In the genomic region with DNA sequence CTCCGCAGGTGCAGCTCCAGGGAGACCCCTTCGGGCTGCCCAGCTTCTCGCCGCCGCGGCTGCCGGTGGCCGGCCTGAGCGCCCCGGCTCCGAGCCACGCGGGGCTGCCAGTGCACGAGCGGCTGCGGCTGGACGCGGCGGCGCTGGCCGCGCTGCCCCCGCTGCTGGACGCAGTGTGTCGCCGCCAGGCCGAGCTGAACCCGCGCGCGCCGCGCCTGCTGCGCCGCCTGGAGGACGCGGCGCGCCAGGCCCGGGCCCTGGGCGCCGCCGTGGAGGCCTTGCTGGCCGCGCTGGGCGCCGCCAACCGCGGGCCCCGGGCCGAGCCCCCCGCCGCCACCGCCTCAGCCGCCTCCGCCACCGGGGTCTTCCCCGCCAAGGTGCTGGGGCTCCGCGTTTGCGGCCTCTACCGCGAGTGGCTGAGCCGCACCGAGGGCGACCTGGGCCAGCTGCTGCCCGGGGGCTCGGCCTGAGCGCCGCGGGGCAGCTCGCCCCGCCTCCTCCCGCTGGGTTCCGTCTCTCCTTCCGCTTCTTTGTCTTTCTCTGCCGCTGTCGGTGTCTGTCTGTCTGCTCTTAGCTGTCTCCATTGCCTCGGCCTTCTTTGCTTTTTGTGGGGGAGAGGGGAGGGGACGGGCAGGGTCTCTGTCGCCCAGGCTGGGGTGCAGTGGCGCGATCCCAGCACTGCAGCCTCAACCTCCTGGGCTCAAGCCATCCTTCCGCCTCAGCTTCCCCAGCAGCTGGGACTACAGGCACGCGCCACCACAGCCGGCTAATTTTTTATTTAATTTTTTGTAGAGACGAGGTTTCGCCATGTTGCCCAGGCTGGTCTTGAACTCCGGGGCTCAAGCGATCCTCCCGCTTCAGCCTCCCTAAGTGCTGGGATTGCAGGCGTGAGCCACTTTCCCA, we compare ENCODE assay signal across 8 cellular contexts. TPM values are rescaled to one million over a fixed set of nuclear protein-coding genes. Genes with fewer than 3 reads are reported as not detected.
DNase-seq lines count a peak whose midpoint lies in the region; ATAC-seq and TF ChIP-seq lines count a peak whose summit lies in the region.

No MANE protein-coding gene starts in this region.

- peak overlapping the region; percentile 55 for H3K4me3 ChIP-seq in colonic mucosa

- H3K9me3 ChIP-seq in colonic mucosa, result no peaks in the 10 kb centered on the region

- H3K9ac ChIP-seq in colonic mucosa (ENCODE audit: low read depth in 2 of 2, low read length in 2 of 2), result peak overlapping the region; percentile 71 to 90

- peaks cover 26% of the 10 kb centered on the region for H3K27me3 Mint-ChIP-seq in WTC11 (ENCODE audit: low read depth)

- no peaks in the 10 kb centered on the region for H3K27me3 ChIP-seq in colonic mucosa

- DNase-seq in COR-L47 (lab: John Stamatoyannopoulos, UW) (peak; percentile 34), WTC11 (ENCODE audit: low spot score) (peak; percentile 61), colonic mucosa (peak; percentile 67), left colon (peak; percentile 47 to 76), NCI-H1048 (lab: John Stamatoyannopoulos, UW) (no peak)
- peak; percentile 51 to 56 for DNase-seq in stimulated activated CD4-positive, alpha-beta T cell treated with anti-CD3 and anti-CD28 coated beads, Interleukin-2, amount 100 ng/mL, for 48 hours

- H3K4me3 Mint-ChIP-seq in WTC11, result peak overlapping the region; percentile 90

- peak overlapping the region; percentile 84 for H3K27ac ChIP-seq in colonic mucosa

- POLR2A ChIA-PET in WTC11 (lab: Charles Lee), result interaction anchor here (1.0 to 1.4 kb wide), 4 partner anchors 8 to 127 kb away, joined by 3 to 4 read pairs (median 3); a partner anchor contains a TSS

- H3K9me3 Mint-ChIP-seq in WTC11, result peaks cover 3% of the 10 kb centered on the region; the same call in 1 of the 2 replicates

- peaks cover 9% of the 10 kb centered on the region for H3K4me1 Mint-ChIP-seq in WTC11

- TF ChIP-seq CTCF in LNCAP (IDR thresholded peaks at IDR 0.05) (peak; percentile 75), WTC11 (IDR thresholded peaks at IDR 0.05) (no peak), colonic mucosa (IDR thresholded peaks at IDR 0.05) (no peak)

- ATAC-seq in GM19328 (IDR thresholded peaks at IDR 0.05; ENCODE audit: unreplicated experiment) (peak; percentile 54), WTC11 (peak; percentile 87), left colon (peak; percentile 91)

- CTCF ChIA-PET in WTC11 (lab: Charles Lee), result interaction anchor here (0.6 to 5.1 kb wide), 26 partner anchors 10 to 180 kb away, joined by 3 to 95 read pairs (median 5); a partner anchor contains a TSS

- H3K36me3 Mint-ChIP-seq in WTC11, result no peaks in the 10 kb centered on the region

- H3K4me1 ChIP-seq in colonic mucosa, result peaks cover under 1% of the 10 kb centered on the region

- intact Hi-C loops in colonic mucosa (cut with DNase I) (loop anchor here (5.0 to 10.0 kb wide), 2 partner anchors 55 to 198 kb away; no protein-coding TSS in a partner anchor), left colon (cut with DNase I, micrococcal nuclease) (loop anchor here in 1 of 2 donors (5.0 kb wide), 1 partner anchor 55 kb away; no protein-coding TSS in a partner anchor)

- peak overlapping the region; percentile 96 for H3K27ac Mint-ChIP-seq in WTC11

- no peaks in the 10 kb centered on the region for H3K36me3 ChIP-seq in colonic mucosa

TF ChIP-seq in WTC11, 78 proteins besides CTCF, POLR2A, EP300 and RAD21 (continues in another document):
- TF ChIP-seq, protein P1, sequence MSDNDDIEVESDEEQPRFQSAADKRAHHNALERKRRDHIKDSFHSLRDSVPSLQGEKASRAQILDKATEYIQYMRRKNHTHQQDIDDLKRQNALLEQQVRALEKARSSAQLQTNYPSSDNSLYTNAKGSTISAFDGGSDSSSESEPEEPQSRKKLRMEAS (CRISPR knock-in tag; IDR thresholded peaks at IDR 0.05), result peak; percentile 47; the same call in 1 of the 2 replicates
- TF ChIP-seq, protein P2, sequence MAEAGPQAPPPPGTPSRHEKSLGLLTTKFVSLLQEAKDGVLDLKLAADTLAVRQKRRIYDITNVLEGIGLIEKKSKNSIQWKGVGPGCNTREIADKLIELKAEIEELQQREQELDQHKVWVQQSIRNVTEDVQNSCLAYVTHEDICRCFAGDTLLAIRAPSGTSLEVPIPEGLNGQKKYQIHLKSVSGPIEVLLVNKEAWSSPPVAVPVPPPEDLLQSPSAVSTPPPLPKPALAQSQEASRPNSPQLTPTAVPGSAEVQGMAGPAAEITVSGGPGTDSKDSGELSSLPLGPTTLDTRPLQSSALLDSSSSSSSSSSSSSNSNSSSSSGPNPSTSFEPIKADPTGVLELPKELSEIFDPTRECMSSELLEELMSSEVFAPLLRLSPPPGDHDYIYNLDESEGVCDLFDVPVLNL (CRISPR knock-in tag; IDR thresholded peaks at IDR 0.05; ENCODE audit: borderline replicate concordance, low read depth), result no peak
- TF ChIP-seq, protein P3, sequence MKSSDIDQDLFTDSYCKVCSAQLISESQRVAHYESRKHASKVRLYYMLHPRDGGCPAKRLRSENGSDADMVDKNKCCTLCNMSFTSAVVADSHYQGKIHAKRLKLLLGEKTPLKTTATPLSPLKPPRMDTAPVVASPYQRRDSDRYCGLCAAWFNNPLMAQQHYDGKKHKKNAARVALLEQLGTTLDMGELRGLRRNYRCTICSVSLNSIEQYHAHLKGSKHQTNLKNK (CRISPR knock-in tag; IDR thresholded peaks at IDR 0.05), result no peak
- TF ChIP-seq, protein P4, sequence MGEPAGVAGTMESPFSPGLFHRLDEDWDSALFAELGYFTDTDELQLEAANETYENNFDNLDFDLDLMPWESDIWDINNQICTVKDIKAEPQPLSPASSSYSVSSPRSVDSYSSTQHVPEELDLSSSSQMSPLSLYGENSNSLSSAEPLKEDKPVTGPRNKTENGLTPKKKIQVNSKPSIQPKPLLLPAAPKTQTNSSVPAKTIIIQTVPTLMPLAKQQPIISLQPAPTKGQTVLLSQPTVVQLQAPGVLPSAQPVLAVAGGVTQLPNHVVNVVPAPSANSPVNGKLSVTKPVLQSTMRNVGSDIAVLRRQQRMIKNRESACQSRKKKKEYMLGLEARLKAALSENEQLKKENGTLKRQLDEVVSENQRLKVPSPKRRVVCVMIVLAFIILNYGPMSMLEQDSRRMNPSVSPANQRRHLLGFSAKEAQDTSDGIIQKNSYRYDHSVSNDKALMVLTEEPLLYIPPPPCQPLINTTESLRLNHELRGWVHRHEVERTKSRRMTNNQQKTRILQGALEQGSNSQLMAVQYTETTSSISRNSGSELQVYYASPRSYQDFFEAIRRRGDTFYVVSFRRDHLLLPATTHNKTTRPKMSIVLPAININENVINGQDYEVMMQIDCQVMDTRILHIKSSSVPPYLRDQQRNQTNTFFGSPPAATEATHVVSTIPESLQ (CRISPR knock-in tag; IDR thresholded peaks at IDR 0.05), result no peak
- TF ChIP-seq, protein P5, sequence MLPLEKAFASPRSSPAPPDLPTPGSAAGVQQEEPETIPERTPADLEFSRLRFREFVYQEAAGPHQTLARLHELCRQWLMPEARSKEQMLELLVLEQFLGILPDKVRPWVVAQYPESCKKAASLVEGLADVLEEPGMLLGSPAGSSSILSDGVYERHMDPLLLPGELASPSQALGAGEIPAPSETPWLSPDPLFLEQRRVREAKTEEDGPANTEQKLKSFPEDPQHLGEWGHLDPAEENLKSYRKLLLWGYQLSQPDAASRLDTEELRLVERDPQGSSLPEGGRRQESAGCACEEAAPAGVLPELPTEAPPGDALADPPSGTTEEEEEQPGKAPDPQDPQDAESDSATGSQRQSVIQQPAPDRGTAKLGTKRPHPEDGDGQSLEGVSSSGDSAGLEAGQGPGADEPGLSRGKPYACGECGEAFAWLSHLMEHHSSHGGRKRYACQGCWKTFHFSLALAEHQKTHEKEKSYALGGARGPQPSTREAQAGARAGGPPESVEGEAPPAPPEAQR (CRISPR knock-in tag; IDR thresholded peaks at IDR 0.05), result no peak
- TF ChIP-seq TP53 (CRISPR knock-in tag; IDR thresholded peaks at IDR 0.05), result no peak
- TF ChIP-seq, protein P6, sequence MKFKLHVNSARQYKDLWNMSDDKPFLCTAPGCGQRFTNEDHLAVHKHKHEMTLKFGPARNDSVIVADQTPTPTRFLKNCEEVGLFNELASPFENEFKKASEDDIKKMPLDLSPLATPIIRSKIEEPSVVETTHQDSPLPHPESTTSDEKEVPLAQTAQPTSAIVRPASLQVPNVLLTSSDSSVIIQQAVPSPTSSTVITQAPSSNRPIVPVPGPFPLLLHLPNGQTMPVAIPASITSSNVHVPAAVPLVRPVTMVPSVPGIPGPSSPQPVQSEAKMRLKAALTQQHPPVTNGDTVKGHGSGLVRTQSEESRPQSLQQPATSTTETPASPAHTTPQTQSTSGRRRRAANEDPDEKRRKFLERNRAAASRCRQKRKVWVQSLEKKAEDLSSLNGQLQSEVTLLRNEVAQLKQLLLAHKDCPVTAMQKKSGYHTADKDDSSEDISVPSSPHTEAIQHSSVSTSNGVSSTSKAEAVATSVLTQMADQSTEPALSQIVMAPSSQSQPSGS (CRISPR knock-in tag; IDR thresholded peaks at IDR 0.05; ENCODE audit: borderline replicate concordance, low read depth), result no peak
- TF ChIP-seq, protein P7, sequence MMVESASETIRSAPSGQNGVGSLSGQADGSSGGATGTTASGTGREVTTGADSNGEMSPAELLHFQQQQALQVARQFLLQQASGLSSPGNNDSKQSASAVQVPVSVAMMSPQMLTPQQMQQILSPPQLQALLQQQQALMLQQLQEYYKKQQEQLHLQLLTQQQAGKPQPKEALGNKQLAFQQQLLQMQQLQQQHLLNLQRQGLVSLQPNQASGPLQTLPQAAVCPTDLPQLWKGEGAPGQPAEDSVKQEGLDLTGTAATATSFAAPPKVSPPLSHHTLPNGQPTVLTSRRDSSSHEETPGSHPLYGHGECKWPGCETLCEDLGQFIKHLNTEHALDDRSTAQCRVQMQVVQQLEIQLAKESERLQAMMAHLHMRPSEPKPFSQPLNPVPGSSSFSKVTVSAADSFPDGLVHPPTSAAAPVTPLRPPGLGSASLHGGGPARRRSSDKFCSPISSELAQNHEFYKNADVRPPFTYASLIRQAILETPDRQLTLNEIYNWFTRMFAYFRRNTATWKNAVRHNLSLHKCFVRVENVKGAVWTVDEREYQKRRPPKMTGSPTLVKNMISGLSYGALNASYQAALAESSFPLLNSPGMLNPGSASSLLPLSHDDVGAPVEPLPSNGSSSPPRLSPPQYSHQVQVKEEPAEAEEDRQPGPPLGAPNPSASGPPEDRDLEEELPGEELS (CRISPR knock-in tag; IDR thresholded peaks at IDR 0.05), result 0 out of 2 replicates have a peak, but pooled peaks have one; percentile 29

RNA-seq across cellular contexts. Expression of a gene that starts 5.9 kb away (rescaled TPM):
- total RNA-seq in WTC11 (2021) (1.4 to 1.9 TPM (median 1.6 TPM) in 3 replicates), colonic mucosa (1 to 10 TPM in 1 of 2 donors, under 1 TPM in 1; 0.72 to 1.6 TPM), left colon (1 to 10 TPM in 1 of 2 donors, under 1 TPM in 1; 0.24 to 1.7 TPM)

RNA-seq across cellular contexts. Expression of a gene that starts 8.4 kb away (rescaled TPM):
- 18.3 to 20.3 TPM (median 18.7 TPM) in 3 replicates for total RNA-seq in WTC11 (2021)
- 10 to 100 TPM; 19.9 to 34.5 TPM for total RNA-seq in colonic mucosa
- 10 to 100 TPM; 22.3 to 23.5 TPM for total RNA-seq in left colon

RNA-seq across cellular contexts. Expression of a gene that starts 21.1 kb away (rescaled TPM):
- 79.0 to 84.9 TPM (median 84.3 TPM) in 3 replicates for total RNA-seq in WTC11 (2021)
- 10 to 100 TPM; 21.9 to 44.8 TPM for total RNA-seq in colonic mucosa
- total RNA-seq in left colon, result 10 to 100 TPM; 20.5 to 24.4 TPM

RNA-seq across cellular contexts. Expression of a gene that starts 46.5 kb away (rescaled TPM):
- total RNA-seq in WTC11 (2021) (10.8 to 13.5 TPM (median 13.2 TPM) in 3 replicates), colonic mucosa (10 to 100 TPM; 14.3 to 22.1 TPM), left colon (10 to 100 TPM; 12.9 to 21.0 TPM)

RNA-seq across cellular contexts. Expression of a gene that starts 55.2 kb away (rescaled TPM):
- total RNA-seq in WTC11 (2021), result 29.3 to 31.1 TPM (median 29.4 TPM) in 3 replicates
- total RNA-seq in colonic mucosa, result 10 to 100 TPM; 11.6 to 15.9 TPM
- total RNA-seq in left colon, result 10 to 100 TPM; 12.2 to 15.0 TPM
